In genomic region chr11:131864205-131864604, GRCh38 we compare ENCODE assay signal across 20 cellular contexts.
"Had no signal": no experiment of that assay in that cellular context is flagged by ENCODE, and none has a peak within 500 bp of the region (broad histone marks: within the 10 kb centered on the region; RNA-seq: fewer than 3 reads in every experiment).

No MANE protein-coding gene starts in this region.

- H3K27me3 ChIP-seq: thyroid gland had no signal

- H3K4me1 Mint-ChIP-seq: activated CD4-positive, alpha-beta T cell treated with anti-CD3 and anti-CD28 coated beads for 36 hours; activated naive CD8-positive, alpha-beta T cell treated with anti-CD3 and anti-CD28 coated beads for 36 hours; naive B cell had no signal

- H3K9me3 ChIP-seq: mucosa of descending colon, psoas muscle, thyroid gland had no signal

- H3K4me3 Mint-ChIP-seq: activated CD4-positive, alpha-beta T cell treated with anti-CD3 and anti-CD28 coated beads for 36 hours; activated naive CD8-positive, alpha-beta T cell treated with anti-CD3 and anti-CD28 coated beads for 36 hours; naive B cell; neural crest cell had no signal

- H3K27ac ChIP-seq: cardiac muscle cell, psoas muscle, thyroid gland, WERI-Rb-1 had no signal

- H3K36me3 Mint-ChIP-seq: activated naive CD8-positive, alpha-beta T cell treated with anti-CD3 and anti-CD28 coated beads for 36 hours; naive B cell had no signal

- H3K4me1 ChIP-seq: psoas muscle, thyroid gland had no signal

- H3K27me3 Mint-ChIP-seq: activated CD4-positive, alpha-beta T cell treated with anti-CD3 and anti-CD28 coated beads for 36 hours; activated naive CD8-positive, alpha-beta T cell treated with anti-CD3 and anti-CD28 coated beads for 36 hours had no signal

- H3K4me3 ChIP-seq: cardiac muscle cell, mucosa of descending colon, psoas muscle, thyroid gland had no signal

- DNase-seq: activated CD4-positive, alpha-beta T cell treated with anti-CD3 and anti-CD28 coated beads for 36 hours; activated CD4-positive, alpha-beta T cell treated with anti-CD3 and anti-CD28 coated beads, Interleukin-2, amount 50 U/mL, for 48 hours; activated naive CD4-positive, alpha-beta T cell; activated naive CD8-positive, alpha-beta T cell treated with anti-CD3 and anti-CD28 coated beads for 36 hours; activated T-cell treated with anti-CD3 and anti-CD28 coated beads for 4 hours; amniotic stem cell; erythroblast; head of caudate nucleus; kidney glomerular epithelial cell; mesenchymal stem cell; mucosa of descending colon; naive B cell; psoas muscle; right cardiac atrium; stimulated activated CD4-positive, alpha-beta T cell treated with anti-CD3 and anti-CD28 coated beads, Interleukin-2, amount 100 ng/mL, for 24 hours; stimulated activated naive CD4-positive, alpha-beta T cell treated with Interleukin-2 at 50 U/mL for 16 hours; thyroid gland; WERI-Rb-1 had no signal

- H3K36me3 ChIP-seq: cardiac muscle cell, thyroid gland, WERI-Rb-1 had no signal

- H3K9me3 Mint-ChIP-seq: neural crest cell had no signal

- H3K27ac Mint-ChIP-seq: activated CD4-positive, alpha-beta T cell treated with anti-CD3 and anti-CD28 coated beads for 36 hours; activated naive CD8-positive, alpha-beta T cell treated with anti-CD3 and anti-CD28 coated beads for 36 hours; naive B cell had no signal
